Comparison of ENCODE assay signal across 8 cellular contexts in the genomic region with DNA sequence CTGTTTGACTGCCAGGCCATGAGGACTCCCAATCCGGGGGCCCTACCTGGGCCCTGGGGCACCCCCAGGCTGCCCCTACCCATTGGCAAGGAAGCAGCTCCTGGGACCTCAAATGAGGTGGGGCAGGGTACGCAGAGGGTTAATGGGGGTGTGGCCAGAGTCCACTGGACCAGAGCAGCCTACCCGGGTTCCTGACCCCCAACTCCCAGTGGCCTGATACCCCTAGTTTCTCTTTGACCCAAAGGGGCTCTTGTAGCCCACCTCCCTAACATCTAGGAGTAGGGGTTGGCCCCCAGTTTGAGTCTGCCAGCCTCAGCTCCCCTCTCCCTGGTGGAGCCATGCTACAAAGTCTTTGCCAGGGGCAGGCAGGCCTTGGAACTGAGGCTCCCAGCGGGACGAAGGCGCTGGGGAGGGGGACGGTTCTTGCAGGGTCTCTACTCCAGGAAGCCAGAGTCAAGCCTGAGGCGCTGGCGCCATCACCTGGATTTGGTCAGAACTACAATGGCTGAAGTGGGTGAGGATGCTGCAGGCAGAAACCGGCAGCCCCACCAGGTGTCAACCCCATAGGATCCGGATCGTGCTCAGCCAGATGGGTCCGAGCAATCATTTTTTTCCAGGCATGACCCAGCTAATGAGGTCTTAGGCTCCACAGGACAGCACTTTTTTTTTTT. TPM values are rescaled to one million over a fixed set of nuclear protein-coding genes. Genes with fewer than 3 reads are reported as not detected.
A peak's percentile ranks its signal among the peaks of the same experiment; 100 is the strongest.
DNase-seq lines count a peak whose midpoint lies in the region; ATAC-seq and TF ChIP-seq lines count a peak whose summit lies in the region.

No MANE protein-coding gene starts in this region.

- H3K4me3 Mint-ChIP-seq in activated naive CD4-positive, alpha-beta T cell treated with anti-CD3 and anti-CD28 coated beads for 36 hours = no peak overlapping the region

- no peaks in the 10 kb centered on the region for H3K9me3 ChIP-seq in BLaER1 treated with 17β-estradiol and CSF1 and Interleukin-3, amounts not matched to agents 10 nM and 100 nM (replicated peaks in 1 of 11)
- no peaks in the 10 kb centered on the region for H3K9me3 ChIP-seq in PC-9 (ENCODE audit: insufficient read depth, low read depth)

- ATAC-seq in left ventricle myocardium superior (peak; percentile 39), HG02759 (IDR thresholded peaks at IDR 0.05; ENCODE audit: unreplicated experiment) (no peak), GM19467 (IDR thresholded peaks at IDR 0.05; ENCODE audit: unreplicated experiment) (no peak)

- peaks cover 8 to 42% (median 33%) of the 10 kb centered on the region in 10 experiments; a peak in 17 of 20 replicates for H3K4me1 ChIP-seq in BLaER1 treated with 17β-estradiol and CSF1 and Interleukin-3, amounts not matched to agents 10 nM and 100 nM
- peaks cover 15% of the 10 kb centered on the region for H3K4me1 ChIP-seq in PC-9 (replicated peaks; ENCODE audit: insufficient read depth)

- intact Hi-C loops in PC-9 (cut with micrococcal nuclease; ENCODE audit: unreplicated experiment) (loop anchor here (1.0 to 5.0 kb wide), 2 partner anchors 70 to 117 kb away; partner anchors contain the start of gene SLC27A4), left ventricle myocardium superior (cut with micrococcal nuclease) (loop anchor here (10.0 kb wide), 1 partner anchor 47 kb away; no protein-coding TSS in a partner anchor)
- intact Hi-C loops in activated naive CD4-positive, alpha-beta T cell treated with anti-CD3 and anti-CD28 coated beads for 36 hours (cut with micrococcal nuclease) = loop anchor here (1.0 kb wide), 2 partner anchors 50 to 117 kb away; no protein-coding TSS in a partner anchor

- H3K36me3 Mint-ChIP-seq in activated naive CD4-positive, alpha-beta T cell treated with anti-CD3 and anti-CD28 coated beads for 36 hours (ENCODE audit: low read depth) = no peaks in the 10 kb centered on the region

- CTCF ChIA-PET in PC-9 (lab: Charles Lee) = interaction anchor here (2.6 kb wide), 1 partner anchor 50 kb away, joined by 8 read pairs; no protein-coding TSS in a partner anchor
- CTCF ChIA-PET in activated naive CD4-positive, alpha-beta T cell treated with anti-CD3 and anti-CD28 coated beads for 36 hours (lab: Charles Lee) = interaction anchor here (0.5 to 3.8 kb wide), 4 partner anchors 19 to 50 kb away, joined by 3 to 24 read pairs (median 4); no protein-coding TSS in a partner anchor

- peaks cover 5% of the 10 kb centered on the region for H3F3A ChIP-seq in PC-9 (ENCODE audit: insufficient read depth, low read depth)

- DNase-seq in HFF-Myc (ENCODE audit: extremely low read depth, low read depth) (no peak), PC-9 (peak in 1 of 2 experiments; percentile 65), left ventricle myocardium superior (peak; percentile 49), retinal pigment epithelial cell (ENCODE audit: low read depth) (no peak)
- DNase-seq in activated naive CD4-positive, alpha-beta T cell treated with anti-CD3 and anti-CD28 coated beads for 36 hours = peak; percentile 78

- 0 out of 22 replicates have a peak overlapping the region, but pooled peaks of 1 of the 11 experiments have one; percentile 28 for H3K9ac ChIP-seq in BLaER1 treated with 17β-estradiol and CSF1 and Interleukin-3, amounts not matched to agents 10 nM and 100 nM

- H3K27me3 Mint-ChIP-seq in activated naive CD4-positive, alpha-beta T cell treated with anti-CD3 and anti-CD28 coated beads for 36 hours (ENCODE audit: low read depth) = peaks cover 51% of the 10 kb centered on the region

- no peaks in the 10 kb centered on the region for H4K20me1 ChIP-seq in BLaER1 treated with 17β-estradiol and CSF1 and Interleukin-3, amounts not matched to agents 10 nM and 100 nM
- H4K20me1 ChIP-seq in PC-9 (ENCODE audit: insufficient read depth) = no peaks in the 10 kb centered on the region

- no peaks in the 10 kb centered on the region for H3K79me2 ChIP-seq in PC-9 (ENCODE audit: low read depth)

- no peaks in the 10 kb centered on the region for H3K36me3 ChIP-seq in BLaER1 treated with 17β-estradiol and CSF1 and Interleukin-3, amounts not matched to agents 10 nM and 100 nM
- no peaks in the 10 kb centered on the region for H3K36me3 ChIP-seq in PC-9 (ENCODE audit: low read depth)

- no peaks in the 10 kb centered on the region for H3K9me2 ChIP-seq in PC-9 (ENCODE audit: insufficient read depth)

- H2AFZ ChIP-seq in PC-9 = no peak overlapping the region

- H3K27me3 ChIP-seq in BLaER1 treated with 17β-estradiol and CSF1 and Interleukin-3, amounts not matched to agents 10 nM and 100 nM = no peaks in the 10 kb centered on the region
- no peaks in the 10 kb centered on the region for H3K27me3 ChIP-seq in PC-9 (ENCODE audit: insufficient read depth, low read depth)

- POLR2A ChIA-PET in PC-9 (lab: Charles Lee; ENCODE audit: unreplicated experiment) = no interaction called here

- no TSS peak for BruUV-seq in PC-9 (replicated peaks; lab: Mats Ljungman, UMichigan)

- peak; percentile 58 for TF ChIP-seq CTCF in HFF-Myc (IDR thresholded peaks at IDR 0.05; ENCODE audit: low read depth, low read length, missing control alignments)
- peak; percentile 71 for TF ChIP-seq CTCF in PC-9 (conservative IDR thresholded peaks at IDR 0.05)
- peak; percentile 71 for TF ChIP-seq CTCF in retinal pigment epithelial cell (conservative IDR thresholded peaks at IDR 0.05; ENCODE audit: low read depth, low read length)

- no peak overlapping the region for H3K4me3 ChIP-seq in BLaER1 treated with 17β-estradiol and CSF1 and Interleukin-3, amounts not matched to agents 10 nM and 100 nM
- H3K4me3 ChIP-seq in HFF-Myc (replicated peaks; ENCODE audit: low read depth, low read length) (no peak overlapping the region), PC-9 (no peak overlapping the region), retinal pigment epithelial cell (ENCODE audit: low read length) (no peak overlapping the region)

- H3K27ac Mint-ChIP-seq in activated naive CD4-positive, alpha-beta T cell treated with anti-CD3 and anti-CD28 coated beads for 36 hours = no peak overlapping the region

- H3K4me1 Mint-ChIP-seq in activated naive CD4-positive, alpha-beta T cell treated with anti-CD3 and anti-CD28 coated beads for 36 hours (ENCODE audit: low read depth) = no peaks in the 10 kb centered on the region

- peak overlapping the region in 7 of 11 experiments; percentile 9 to 49 (median 25); a peak in 8 of 22 replicates for H3K4me2 ChIP-seq in BLaER1 treated with 17β-estradiol and CSF1 and Interleukin-3, amounts not matched to agents 10 nM and 100 nM
- no peak overlapping the region for H3K4me2 ChIP-seq in PC-9

- H3K9me3 Mint-ChIP-seq in activated naive CD4-positive, alpha-beta T cell treated with anti-CD3 and anti-CD28 coated beads for 36 hours = no peaks in the 10 kb centered on the region

- H3K27ac ChIP-seq in BLaER1 treated with 17β-estradiol and CSF1 and Interleukin-3, amounts not matched to agents 10 nM and 100 nM = no peak overlapping the region
- no peak overlapping the region for H3K27ac ChIP-seq in PC-9

RNA-seq across cellular contexts. Expression of gene CERCAM, which starts 8.4 kb away (rescaled TPM):
- total RNA-seq in PC-9 (2021) = 87.2 and 111 TPM in 2 replicates
- total RNA-seq in activated naive CD4-positive, alpha-beta T cell treated with anti-CD3 and anti-CD28 coated beads for 36 hours = under 1 TPM; 0.33 to 0.57 TPM
- 7.0 TPM for total RNA-seq in left ventricle myocardium superior

RNA-seq across cellular contexts. Expression of gene URM1, which starts 41.1 kb away (rescaled TPM):
- total RNA-seq in PC-9 (2021) (98.1 and 101 TPM in 2 replicates), left ventricle myocardium superior (51.6 TPM)
- 10 to 100 TPM; 44.4 to 45.2 TPM for total RNA-seq in activated naive CD4-positive, alpha-beta T cell treated with anti-CD3 and anti-CD28 coated beads for 36 hours

RNA-seq across cellular contexts. Expression of gene ODF2, which starts 43.6 kb away (rescaled TPM):
- total RNA-seq in PC-9 (2021) (49.4 and 58.2 TPM in 2 replicates), left ventricle myocardium superior (15.3 TPM)
- 10 to 100 TPM; 73.6 to 73.7 TPM for total RNA-seq in activated naive CD4-positive, alpha-beta T cell treated with anti-CD3 and anti-CD28 coated beads for 36 hours

Comparison
In these comparisons a context has a peak if more than half of its experiments do, and no peak if none do; other contexts are left out.
1. DNase-seq: peak in activated naive CD4-positive, alpha-beta T cell treated with anti-CD3 and anti-CD28 coated beads for 36 hours (single experiment) and left ventricle myocardium superior (single experiment); none in HFF-Myc (single experiment) and retinal pigment epithelial cell (single experiment).
2. RNA of gene CERCAM, which starts 8.4 kb away (total RNA-seq): 87.2 to 111 TPM in PC-9; 7.0 TPM in left ventricle myocardium superior (single experiment) and 0.33 to 0.57 TPM in activated naive CD4-positive, alpha-beta T cell treated with anti-CD3 and anti-CD28 coated beads for 36 hours; every median in the first group is over 10 times any median in the second.
3. Peak in every context shown above with its lines, with median percentiles within 50 percentile points of each other: CTCF ChIP-seq.